1 cellular context compared by ENCODE assay signal in the genomic region with DNA sequence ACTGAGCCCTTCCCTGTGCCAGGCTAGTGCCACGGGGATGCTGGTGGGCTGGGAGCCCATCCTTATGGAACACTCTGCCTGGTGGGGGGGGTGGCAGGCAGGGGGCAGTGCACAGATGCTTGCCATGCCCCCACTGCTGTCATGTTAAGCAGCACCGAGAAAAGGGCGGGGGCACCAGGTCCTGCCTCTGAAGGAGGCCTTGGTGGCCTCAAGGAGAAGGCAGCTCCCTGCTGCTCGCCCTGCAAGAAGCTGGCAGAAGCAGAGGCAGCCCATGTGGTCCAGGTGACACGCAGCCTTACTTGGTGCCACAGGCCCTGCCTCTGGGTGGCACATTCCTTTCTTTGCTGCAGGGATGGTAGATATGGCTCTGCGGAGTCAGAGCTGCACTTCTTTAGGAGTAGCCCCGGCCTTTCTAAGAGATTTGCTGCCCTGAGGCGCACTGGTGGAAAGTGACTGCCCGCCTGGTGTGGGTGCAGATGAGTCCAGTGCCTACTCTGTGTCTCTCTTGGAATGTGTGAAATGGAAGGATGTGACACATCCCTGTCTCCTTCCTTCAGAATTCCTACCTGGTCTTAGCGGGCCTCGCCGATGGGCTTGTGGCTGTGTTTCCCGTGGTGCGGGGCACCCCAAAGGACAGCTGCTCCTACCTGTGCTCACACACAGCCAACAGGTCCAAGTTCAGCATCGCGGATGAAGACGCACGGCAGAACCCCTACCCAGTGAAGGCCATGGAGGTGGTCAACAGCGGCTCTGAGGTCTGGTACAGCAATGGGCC.
TF ChIP-seq lines count a peak whose summit lies in the region.

No MANE protein-coding gene starts in this region.

TF ChIP-seq in IMR-90, 13 proteins besides CTCF, POLR2A, EP300 and RAD21 (continued from another document):
- TF ChIP-seq FOS (IDR thresholded peaks at IDR 0.05; ENCODE audit: low read depth, low read length), result no peak
TF ChIP-seq in IMR-90: peak in this region for 0.
